In the genomic region with DNA sequence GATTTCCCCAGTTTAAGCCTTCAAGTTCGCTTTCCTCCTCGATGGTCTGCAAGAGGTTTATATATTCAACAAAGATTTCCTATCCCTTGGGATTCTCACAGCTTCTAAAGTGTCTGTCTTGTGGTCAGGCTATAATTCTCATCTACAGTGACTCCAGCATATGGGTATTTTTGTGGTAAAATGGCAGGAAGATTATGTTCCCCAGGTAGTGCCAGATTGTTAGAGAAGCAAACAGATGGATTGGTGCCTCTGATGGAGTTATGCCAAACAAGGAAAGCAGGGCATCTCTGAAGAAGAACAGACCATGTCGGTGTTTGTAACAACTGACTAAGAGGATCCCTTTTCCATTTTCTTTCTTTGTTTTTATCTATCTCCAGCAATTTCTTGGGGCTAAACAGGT, we compare ENCODE assay signal across 26 cellular contexts.
DNase-seq lines count a peak whose midpoint lies in the region; ATAC-seq lines count a peak whose summit lies in the region.
"Had no signal": no experiment of that assay in that cellular context is flagged by ENCODE, and none has a peak within 500 bp of the region (broad histone marks: within the 10 kb centered on the region; RNA-seq: fewer than 3 reads in every experiment).

No MANE protein-coding gene starts in this region.

- peak; percentile 96 for DNase-seq in DMS 273 treated with DMSO at 0.1 percent for 48 hours (lab: John Stamatoyannopoulos, UW)
- DNase-seq in NCI-H2171 (lab: John Stamatoyannopoulos, UW): peak; percentile 86
- DNase-seq in cerebellar cortex (ENCODE audit: low spot score): peak; percentile 97
- DNase-seq in pons (ENCODE audit: low spot score): peak; percentile 15
- DNase-seq in HK-2 (ENCODE audit: unreplicated experiment): no peak
- DNase-seq: activated CD4-positive, alpha-beta T cell treated with anti-CD3 and anti-CD28 coated beads, Interleukin-2, amount 50 U/mL, for 48 hours; activated naive CD4-positive, alpha-beta T cell treated with Interleukin-2 at 50 U/mL for 16 hours; activated T-cell treated with anti-CD3 and anti-CD28 coated beads, Interleukin-2, amount 50 U/mL, for 72 hours; body of pancreas; DMS79; esophagus squamous epithelium; foreskin melanocyte; GDM1; heart right ventricle; kidney; naive thymus-derived CD4-positive, alpha-beta T cell; NCI-H1105 treated with DMSO at 0.1 percent for 48 hours; NCI-H2029 treated with DMSO at 0.1 percent for 48 hours; psoas muscle; stimulated activated CD4-positive, alpha-beta T cell treated with anti-CD3 and anti-CD28 coated beads, Interleukin-4, amount 100 ng/mL, for 1 hour had no signal

- ATAC-seq in HG03175 (IDR thresholded peaks at IDR 0.05; ENCODE audit: unreplicated experiment): no peak
- no peak for ATAC-seq in GM21576 (IDR thresholded peaks at IDR 0.05; ENCODE audit: unreplicated experiment)
- ATAC-seq: activated CD4-positive, CD25-positive, alpha-beta regulatory T cell treated with anti-CD3 and anti-CD28 coated beads, Interleukin-2, amount 50 U/mL, for 24 hours; activated T-cell treated with anti-CD3 and anti-CD28 coated beads, Interleukin-2, amount 50 U/mL, for 72 hours; body of pancreas; naive thymus-derived CD4-positive, alpha-beta T cell; psoas muscle; Right ventricle myocardium inferior; sciatic nerve; SK-N-SH treated with all-trans-retinoic acid at 6 μM for 48 hours had no signal
